ENCODE assay signal across 20 cellular contexts in genomic region chr9:86488345-86488744, GRCh38.
DNase-seq lines count a peak whose midpoint lies in the region; ATAC-seq and TF ChIP-seq lines count a peak whose summit lies in the region.
"Had no signal": no experiment of that assay in that cellular context is flagged by ENCODE, and none has a peak within 500 bp of the region (broad histone marks: within the 10 kb centered on the region; RNA-seq: fewer than 3 reads in every experiment).

No MANE protein-coding gene starts in this region.

- no peaks in the 10 kb centered on the region for H3K27me3 ChIP-seq in GM23338 (ENCODE audit: insufficient read depth)
- H3K27me3 ChIP-seq in trophoblast cell (ENCODE audit: insufficient read depth, low read length) = no peaks in the 10 kb centered on the region
- H3K27me3 ChIP-seq in spleen (replicated peaks in 1 of 7) = no peaks in the 10 kb centered on the region
- no peaks in the 10 kb centered on the region for H3K27me3 ChIP-seq in MG63
- H3K27me3 ChIP-seq: BE2C had no signal

- no peaks in the 10 kb centered on the region for H3K36me3 ChIP-seq in GM23338 (ENCODE audit: insufficient read depth)
- no peaks in the 10 kb centered on the region for H3K36me3 ChIP-seq in SK-N-MC (ENCODE audit: insufficient read depth, low read length)
- no peaks in the 10 kb centered on the region for H3K36me3 ChIP-seq in trophoblast cell (ENCODE audit: control insufficient read depth in 1 of 2, insufficient read depth in 2 of 2, low read length in 2 of 2)
- H3K36me3 ChIP-seq in spleen = no peaks in the 10 kb centered on the region
- H3K36me3 ChIP-seq in MG63 = no peaks in the 10 kb centered on the region
- no peaks in the 10 kb centered on the region for H3K36me3 ChIP-seq in OCI-LY7 (ENCODE audit: insufficient read depth, low read length)
- H3K36me3 ChIP-seq: BE2C had no signal

- peaks cover 3% of the 10 kb centered on the region for H3K27me3 Mint-ChIP-seq in GM23338 (ENCODE audit: insufficient read depth, low read depth, poor library complexity)
- H3K27me3 Mint-ChIP-seq in nephron (ENCODE audit: low read depth) = peaks cover 9% of the 10 kb centered on the region

- no CpG with 5 or more reads among the region's 6 CpGs for WGBS in trophoblast cell (ENCODE audit: extremely low coverage, insufficient coverage, insufficient read length)
- 75 to 87% (median 80%) methylated on average over 6 of the region's 6 CpGs for WGBS in spleen, 5 donors

- H3K23ac ChIP-seq in trophoblast cell (ENCODE audit: low read length) = no peak overlapping the region

- H3K9me2 ChIP-seq in GM23338 (ENCODE audit: insufficient read depth) = no peaks in the 10 kb centered on the region
- no peaks in the 10 kb centered on the region for H3K9me2 ChIP-seq in OCI-LY7 (ENCODE audit: insufficient read depth, low read length)

- no peak overlapping the region for H3K18ac ChIP-seq in trophoblast cell (ENCODE audit: low read length)

- no TSS peak for BruUV-seq in OCI-LY7 (replicated peaks; lab: Mats Ljungman, UMichigan)

- no peak overlapping the region for H4K8ac ChIP-seq in trophoblast cell (ENCODE audit: low read depth, low read length)

- H4K12ac ChIP-seq in trophoblast cell (ENCODE audit: low read depth, low read length) = no peak overlapping the region

- CTCF ChIA-PET in OCI-LY7 (lab: Charles Lee; ENCODE audit: unreplicated experiment) = no interaction called here

- peak overlapping the region; percentile 31 for H4K91ac ChIP-seq in trophoblast cell (ENCODE audit: low read depth, low read length)

- H2BK5ac ChIP-seq in trophoblast cell (ENCODE audit: low read depth, low read length, poor library complexity) = no peak overlapping the region

- no peak for ATAC-seq in GM23338

- H3K4me3 Mint-ChIP-seq in GM23338 = no peak overlapping the region
- no peak overlapping the region for H3K4me3 Mint-ChIP-seq in nephron
- H3K4me3 Mint-ChIP-seq: CD4-positive, CD25-positive, alpha-beta regulatory T cell; CD8-positive, alpha-beta memory T cell; H9 had no signal

- TF ChIP-seq CTCF in GM23338 (conservative IDR thresholded peaks at IDR 0.05; ENCODE audit: low read depth in 2 of 2) (no peak), nephron (IDR thresholded peaks at IDR 0.05; ENCODE audit: unreplicated experiment in 3 of 3) (no peak), spleen (IDR thresholded peaks at IDR 0.05 in 8 of 11, conservative IDR thresholded peaks at IDR 0.05 in 3 of 11) (no peak), OCI-LY7 (conservative IDR thresholded peaks at IDR 0.05; ENCODE audit: low read length) (no peak)

- H3K4me3 ChIP-seq in GM23338 (no peak overlapping the region), SK-N-MC (no peak overlapping the region), trophoblast cell (ENCODE audit: low read depth, low read length) (no peak overlapping the region), spleen (no peak overlapping the region), MG63 (no peak overlapping the region), OCI-LY7 (ENCODE audit: low read depth, low read length, poor library complexity, severe bottlenecking) (no peak overlapping the region)
- H3K4me3 ChIP-seq: GM12878 had no signal

- no peak for TF ChIP-seq POLR2A in spleen (IDR thresholded peaks at IDR 0.05)

- H3F3A ChIP-seq in GM23338 (replicated peaks; ENCODE audit: low read depth) = no peaks in the 10 kb centered on the region

- H2AFZ ChIP-seq in GM23338 (peak overlapping the region; percentile 80), trophoblast cell (ENCODE audit: insufficient read depth, low read length, poor library complexity) (no peak overlapping the region), OCI-LY7 (ENCODE audit: low read length) (no peak overlapping the region)

- POLR2A ChIA-PET in OCI-LY7 (lab: Charles Lee) = no interaction called here

- no peak overlapping the region for H3K27ac ChIP-seq in GM23338 (ENCODE audit: low read depth)
- H3K27ac ChIP-seq in SK-N-MC = peak overlapping the region; percentile 96
- no peak overlapping the region for H3K27ac ChIP-seq in trophoblast cell (ENCODE audit: low read depth, low read length)
- H3K27ac ChIP-seq in spleen = no peak overlapping the region
- H3K27ac ChIP-seq in OCI-LY7 (ENCODE audit: low read depth, low read length, poor library complexity, severe bottlenecking) = no peak overlapping the region

- DNase-seq in GM23338 (ENCODE audit: low spot score) (no peak), SK-N-MC (ENCODE audit: low read depth, low spot score) (no peak), trophoblast cell (no peak), spleen (no peak), MG63 (no peak), OCI-LY7 (ENCODE audit: low spot score) (no peak)
- no peak for DNase-seq in activated naive CD4-positive, alpha-beta T cell treated with Interleukin-2 at 50 U/mL for 16 hours
- DNase-seq: 8988T; BE2C; C1 segment of cervical spinal cord; CD4-positive, CD25-positive, alpha-beta regulatory T cell; CD8-positive, alpha-beta memory T cell; COR-L47; DMS 273 treated with DMSO at 0.1 percent for 48 hours; DMS53; DND-41; EL had no signal

- H3K4me2 ChIP-seq in GM23338 (no peak overlapping the region), trophoblast cell (ENCODE audit: low read length) (no peak overlapping the region), OCI-LY7 (ENCODE audit: low read length) (no peak overlapping the region)

- H3K27ac Mint-ChIP-seq in GM23338 = no peak overlapping the region
- H3K27ac Mint-ChIP-seq in nephron = peak overlapping the region; percentile 14 to 96 (median 88)
- H3K27ac Mint-ChIP-seq: CD4-positive, CD25-positive, alpha-beta regulatory T cell; CD8-positive, alpha-beta memory T cell; H9 had no signal

- no peak overlapping the region for H3K4ac ChIP-seq in trophoblast cell (ENCODE audit: low read depth, low read length)

- peak overlapping the region; percentile 78 for H2BK12ac ChIP-seq in trophoblast cell (ENCODE audit: low read length)

- H2BK120ac ChIP-seq in trophoblast cell (ENCODE audit: insufficient read depth, low read length, poor library complexity) = peak overlapping the region; percentile 45

- H3K79me2 ChIP-seq in GM23338 (replicated peaks; ENCODE audit: insufficient read depth) (no peaks in the 10 kb centered on the region), trophoblast cell (ENCODE audit: control insufficient read depth, insufficient read depth, low read length, poor library complexity) (no peaks in the 10 kb centered on the region), OCI-LY7 (ENCODE audit: insufficient read depth, low read depth, low read length) (no peaks in the 10 kb centered on the region)

- intact Hi-C loops in spleen (cut with DNase I; ENCODE audit: low total_unique reads) (loop anchor here (5.0 kb wide), 1 partner anchor 834 kb away; no protein-coding TSS in a partner anchor), OCI-LY7 (cut with micrococcal nuclease; ENCODE audit: unreplicated experiment) (loop anchor here (10.0 kb wide), 1 partner anchor 836 kb away; no protein-coding TSS in a partner anchor)

- peaks cover 8% of the 10 kb centered on the region for H3K79me1 ChIP-seq in trophoblast cell (ENCODE audit: low read length)

- H3K9me3 ChIP-seq in SK-N-MC (ENCODE audit: low read depth, low read length) (no peaks in the 10 kb centered on the region), trophoblast cell (ENCODE audit: insufficient read depth, low read depth, low read length) (no peaks in the 10 kb centered on the region), spleen (no peaks in the 10 kb centered on the region), MG63 (no peaks in the 10 kb centered on the region), OCI-LY7 (ENCODE audit: low read length) (no peaks in the 10 kb centered on the region)
- H3K9me3 ChIP-seq: BE2C had no signal

- H3K36me3 Mint-ChIP-seq in GM23338 (ENCODE audit: low read depth) (no peaks in the 10 kb centered on the region), nephron (ENCODE audit: low read depth) (no peaks in the 10 kb centered on the region)
- H3K36me3 Mint-ChIP-seq: CD4-positive, CD25-positive, alpha-beta regulatory T cell; CD8-positive, alpha-beta memory T cell had no signal

- H3K9ac ChIP-seq in SK-N-MC (ENCODE audit: insufficient read length) (peak overlapping the region; percentile 27), trophoblast cell (ENCODE audit: low read length) (no peak overlapping the region)

- H3K4me1 Mint-ChIP-seq in GM23338 = 0 out of 3 replicates have a peak, but pooled peaks cover 2% of the 10 kb centered on the region
- peaks cover 63% of the 10 kb centered on the region for H3K4me1 Mint-ChIP-seq in nephron
- H3K4me1 Mint-ChIP-seq: CD4-positive, CD25-positive, alpha-beta regulatory T cell had no signal

- H3K9me3 Mint-ChIP-seq in GM23338 = no peaks in the 10 kb centered on the region
- H3K9me3 Mint-ChIP-seq in nephron = no peaks in the 10 kb centered on the region
- H3K9me3 Mint-ChIP-seq: CD4-positive, CD25-positive, alpha-beta regulatory T cell; CD8-positive, alpha-beta memory T cell; H9 had no signal

- H4K20me1 ChIP-seq in GM23338 (replicated peaks; ENCODE audit: insufficient read depth) (no peaks in the 10 kb centered on the region), OCI-LY7 (ENCODE audit: insufficient read depth, low read length) (no peaks in the 10 kb centered on the region)

- H3K14ac ChIP-seq in trophoblast cell (ENCODE audit: low read length) = peak overlapping the region; percentile 21

- H3K4me1 ChIP-seq in GM23338 (ENCODE audit: insufficient read depth) (no peaks in the 10 kb centered on the region), trophoblast cell (ENCODE audit: control insufficient read depth in 1 of 2, insufficient read depth in 2 of 2, low read length in 2 of 2) (peaks cover 0 to 3% of the 10 kb centered on the region in 2 experiments), spleen (no peaks in the 10 kb centered on the region), OCI-LY7 (ENCODE audit: insufficient read depth, low read length, poor library complexity, severe bottlenecking) (no peaks in the 10 kb centered on the region)
- H3K4me1 ChIP-seq: BE2C had no signal

- no peak overlapping the region for H2AK5ac ChIP-seq in trophoblast cell (ENCODE audit: low read length)

TF ChIP-seq in GM23338, 12 proteins besides CTCF, POLR2A, EP300 and RAD21 (continues in another document):
- no peak for TF ChIP-seq ZNF114 (CRISPR knock-in tag; IDR thresholded peaks at IDR 0.05)
- TF ChIP-seq EZH2phosphoT487 (IDR thresholded peaks at IDR 0.05; ENCODE audit: unreplicated experiment) = no peak
- TF ChIP-seq JUNB (IDR thresholded peaks at IDR 0.05; ENCODE audit: unreplicated experiment) = no peak
- TF ChIP-seq ETS1 (IDR thresholded peaks at IDR 0.05) = no peak
- no peak for TF ChIP-seq NANOG (IDR thresholded peaks at IDR 0.05; ENCODE audit: borderline replicate concordance)
- TF ChIP-seq STAT1 (IDR thresholded peaks at IDR 0.05; ENCODE audit: unreplicated experiment) = no peak
- TF ChIP-seq CREB1 (CRISPR knock-in tag; IDR thresholded peaks at IDR 0.05; ENCODE audit: low read depth) = no peak
